Comparison of ENCODE assay signal across 35 cellular contexts in genomic region chr14:99862111-99862510, GRCh38.
DNase-seq lines count a peak whose midpoint lies in the region; ATAC-seq and FAIRE-seq lines count a peak whose summit lies in the region.
"Had no signal": no experiment of that assay in that cellular context is flagged by ENCODE, and none has a peak within 500 bp of the region (broad histone marks: within the 10 kb centered on the region; RNA-seq: fewer than 3 reads in every experiment).

No MANE protein-coding gene starts in this region.

- H3K4me1 Mint-ChIP-seq in activated CD8-positive, alpha-beta memory T cell treated with anti-CD3 and anti-CD28 coated beads, Interleukin-2, amount 10 ng/mL, durations not matched to agents 7 days and 5 days, result no peaks in the 10 kb centered on the region
- H3K4me1 Mint-ChIP-seq: neural progenitor cell had no signal

- peak; percentile 48 for FAIRE-seq in HTR-8/SVneo (lab: Jason Lieb, UNC)
- FAIRE-seq: H1, keratinocyte had no signal

- no peak overlapping the region for H3K27ac Mint-ChIP-seq in activated CD8-positive, alpha-beta memory T cell treated with anti-CD3 and anti-CD28 coated beads, Interleukin-2, amount 10 ng/mL, durations not matched to agents 7 days and 5 days
- H3K27ac Mint-ChIP-seq: activated CD4-positive, alpha-beta memory T cell treated with anti-CD3 and anti-CD28 coated beads, Interleukin-2, amount 10 ng/mL, durations not matched to agents 7 days and 5 days; activated T-helper 1 cell treated with anti-CD3 and anti-CD28 coated beads, Interleukin-12 subunit alpha, Interleukin-12 subunit beta, Interleukin-2, Interleukin-4 antibody, amounts not matched to agents 30 ng/mL and 10 ng/mL and 1 ng/mL, durations not matched to agents 14 hours and 24 hours and 36 hours; neural progenitor cell; stimulated activated naive CD8-positive, alpha-beta T cell treated with anti-CD3 and anti-CD28 coated beads, Interleukin-15, Interleukin-2, amounts not matched to agents 100 ng/mL and 50 ng/mL, for 24 hours; T-helper 17 cell had no signal

- no peaks in the 10 kb centered on the region for H3K36me3 Mint-ChIP-seq in activated CD8-positive, alpha-beta memory T cell treated with anti-CD3 and anti-CD28 coated beads, Interleukin-2, amount 10 ng/mL, durations not matched to agents 7 days and 5 days

- intact Hi-C loops in posterior vena cava (cut with DNase I), result no loop called here

- H3K9me3 Mint-ChIP-seq in activated CD8-positive, alpha-beta memory T cell treated with anti-CD3 and anti-CD28 coated beads, Interleukin-2, amount 10 ng/mL, durations not matched to agents 7 days and 5 days (ENCODE audit: low read depth), result no peaks in the 10 kb centered on the region
- H3K9me3 Mint-ChIP-seq: activated CD4-positive, alpha-beta memory T cell treated with anti-CD3 and anti-CD28 coated beads, Interleukin-2, amount 10 ng/mL, durations not matched to agents 7 days and 5 days; activated T-helper 1 cell treated with anti-CD3 and anti-CD28 coated beads, Interleukin-12 subunit alpha, Interleukin-12 subunit beta, Interleukin-2, Interleukin-4 antibody, amounts not matched to agents 30 ng/mL and 10 ng/mL and 1 ng/mL, durations not matched to agents 14 hours and 24 hours and 36 hours; stimulated activated naive CD8-positive, alpha-beta T cell treated with anti-CD3 and anti-CD28 coated beads, Interleukin-15, Interleukin-2, amounts not matched to agents 100 ng/mL and 50 ng/mL, for 24 hours had no signal

- H3K27me3 Mint-ChIP-seq in activated CD8-positive, alpha-beta memory T cell treated with anti-CD3 and anti-CD28 coated beads, Interleukin-2, amount 10 ng/mL, durations not matched to agents 7 days and 5 days, result peaks cover 23% of the 10 kb centered on the region

- CTCF ChIA-PET in activated CD8-positive, alpha-beta memory T cell treated with anti-CD3 and anti-CD28 coated beads, Interleukin-2, amount 10 ng/mL, durations not matched to agents 7 days and 5 days (lab: Charles Lee), result no interaction called here

- no peak overlapping the region for H3K4me3 Mint-ChIP-seq in activated CD8-positive, alpha-beta memory T cell treated with anti-CD3 and anti-CD28 coated beads, Interleukin-2, amount 10 ng/mL, durations not matched to agents 7 days and 5 days
- H3K4me3 Mint-ChIP-seq: activated CD4-positive, alpha-beta memory T cell treated with anti-CD3 and anti-CD28 coated beads, Interleukin-2, amount 10 ng/mL, durations not matched to agents 7 days and 5 days; activated T-helper 1 cell treated with anti-CD3 and anti-CD28 coated beads, Interleukin-12 subunit alpha, Interleukin-12 subunit beta, Interleukin-2, Interleukin-4 antibody, amounts not matched to agents 30 ng/mL and 10 ng/mL and 1 ng/mL, durations not matched to agents 14 hours and 24 hours and 36 hours; neural progenitor cell; stimulated activated naive CD8-positive, alpha-beta T cell treated with anti-CD3 and anti-CD28 coated beads, Interleukin-15, Interleukin-2, amounts not matched to agents 100 ng/mL and 50 ng/mL, for 24 hours; T-helper 17 cell had no signal

- no peak for ATAC-seq in activated CD8-positive, alpha-beta memory T cell treated with anti-CD3 and anti-CD28 coated beads, Interleukin-2, amount 10 ng/mL, durations not matched to agents 7 days and 5 days
- no peak for ATAC-seq in GM19328 (IDR thresholded peaks at IDR 0.05; ENCODE audit: unreplicated experiment)
- ATAC-seq: left ventricle myocardium superior, SK-N-SH treated with all-trans-retinoic acid at 6 μM for 48 hours, T-helper 17 cell had no signal

- DNase-seq in AG08396 (ENCODE audit: low spot score) (peak; percentile 37), HTR-8/SVneo (ENCODE audit: insufficient read length, low spot score) (no peak), astrocyte of the hippocampus (ENCODE audit: low read depth, low spot score) (peak; percentile 49), kidney glomerular epithelial cell (lab: John Stamatoyannopoulos, UW) (peak; percentile 37), cerebellar cortex (ENCODE audit: low spot score) (no peak), posterior vena cava (ENCODE audit: low spot score) (no peak)
- DNase-seq in activated CD8-positive, alpha-beta memory T cell treated with anti-CD3 and anti-CD28 coated beads, Interleukin-2, amount 10 ng/mL, durations not matched to agents 7 days and 5 days, result no peak
- DNase-seq: ACHN; activated CD4-positive, alpha-beta memory T cell treated with anti-CD3 and anti-CD28 coated beads, Interleukin-2, amount 10 ng/mL, durations not matched to agents 7 days and 5 days; activated CD8-positive, alpha-beta memory T cell treated with anti-CD3 and anti-CD28 coated beads, Interleukin-2, amount 50 U/mL, for 48 hours; activated naive CD4-positive, alpha-beta T cell treated with Interleukin-2 at 50 U/mL for 16 hours; BE2C; colonic mucosa; effector memory CD4-positive, alpha-beta T cell; GDM1; left ventricle myocardium superior; NCI-H1417; NCI-H2029 treated with DMSO at 0.1 percent for 48 hours; NCI-H2227 treated with DMSO at 0.1 percent for 48 hours; NCI-H526 treated with DMSO at 0.1 percent for 48 hours; NK-92 treated with Interleukin-12 subunit alpha and Interleukin-12 subunit beta, amount 100 ng/mL, for 24 hours; PC-9; Right ventricle myocardium superior; spleen; stimulated activated CD4-positive, alpha-beta T cell treated with anti-CD3 and anti-CD28 coated beads, Interleukin-2, amount 100 ng/mL, for 24 hours; stimulated activated CD8-positive, alpha-beta memory T cell treated with anti-CD3 and anti-CD28 coated beads, Interleukin-4, amount 100 ng/mL, for 48 hours; T-helper 17 cell; uterus had no signal

Comparison
In these comparisons a context has a peak if more than half of its experiments do, and no peak if none do; other contexts are left out.
1. DNase-seq: peak in AG08396 (single experiment), astrocyte of the hippocampus (single experiment) and kidney glomerular epithelial cell (single experiment); none in HTR-8/SVneo (single experiment), activated CD8-positive, alpha-beta memory T cell treated with anti-CD3 and anti-CD28 coated beads, Interleukin-2, amount 10 ng/mL, durations not matched to agents 7 days and 5 days (single experiment), cerebellar cortex (single experiment) and posterior vena cava (single experiment).